In the genomic region with DNA sequence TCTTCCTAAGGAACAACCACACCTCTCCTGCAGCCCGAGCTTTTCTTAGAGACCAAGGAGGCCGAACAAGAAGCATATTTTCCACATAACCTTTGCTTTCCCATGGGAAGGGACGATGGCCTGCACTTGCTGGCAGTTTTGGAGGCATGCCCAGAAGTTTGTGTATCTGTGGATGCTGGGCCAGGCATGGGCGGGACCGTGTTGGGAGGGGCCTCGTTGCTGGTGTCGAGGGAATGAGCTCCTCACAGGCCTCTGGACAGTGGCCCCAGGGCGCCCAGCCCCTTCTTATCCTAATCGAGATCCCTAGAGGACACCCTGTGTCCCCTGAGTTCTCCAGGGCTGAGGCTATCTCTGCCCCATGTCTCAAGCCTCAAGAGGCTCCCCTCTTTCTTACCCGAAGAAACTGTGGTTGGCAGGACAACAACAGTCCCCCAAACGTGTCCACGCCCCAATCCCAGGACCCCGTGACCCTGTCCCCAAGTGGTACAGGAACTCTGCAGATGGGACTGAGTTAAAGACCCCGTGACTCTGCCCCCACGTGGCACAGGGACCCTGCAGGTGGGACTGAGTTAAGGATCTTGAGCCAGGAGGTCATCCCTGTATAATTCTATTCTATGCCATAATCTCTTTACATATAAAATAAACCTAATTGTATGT, we compare ENCODE assay signal across 11 cellular contexts.
DNase-seq lines count a peak whose midpoint lies in the region; ATAC-seq, FAIRE-seq and TF ChIP-seq lines count a peak whose summit lies in the region.
"Had no signal": no experiment of that assay in that cellular context is flagged by ENCODE, and none has a peak within 500 bp of the region (broad histone marks: within the 10 kb centered on the region; RNA-seq: fewer than 3 reads in every experiment).

No MANE protein-coding gene starts in this region.

- no peak for TF ChIP-seq EP300 in gastroesophageal sphincter (IDR thresholded peaks at IDR 0.05)
- TF ChIP-seq EP300 in stomach (IDR thresholded peaks at IDR 0.05), result no peak

- H2BK120ac ChIP-seq in neuronal stem cell (ENCODE audit: low read depth, low read length), result no peak overlapping the region

- H3K18ac ChIP-seq in neuronal stem cell (ENCODE audit: low read length), result no peak overlapping the region

- no peak overlapping the region for H3K14ac ChIP-seq in neuronal stem cell (ENCODE audit: low read length)

- H2AK5ac ChIP-seq in neuronal stem cell (ENCODE audit: low read depth, low read length), result no peak overlapping the region

- H3K27ac ChIP-seq in gastroesophageal sphincter (peak overlapping the region in 3 of 4 donors; percentile 66 to 70 (median 68)), stomach (peak overlapping the region in 1 of 5 donors; percentile 24), neuronal stem cell (replicated peaks; ENCODE audit: low read length) (no peak overlapping the region)

- no peak overlapping the region for H2AFZ ChIP-seq in neuronal stem cell (ENCODE audit: low read length)

- no peak for FAIRE-seq in frontal cortex (lab: Jason Lieb, UNC)

- no peak overlapping the region for H3K23ac ChIP-seq in neuronal stem cell (ENCODE audit: low read depth, low read length, poor library complexity)

- H3K36me3 ChIP-seq in gastroesophageal sphincter, result no peaks in the 10 kb centered on the region
- H3K36me3 ChIP-seq in stomach, result no peaks in the 10 kb centered on the region
- no peaks in the 10 kb centered on the region for H3K36me3 ChIP-seq in neuronal stem cell (replicated peaks in 1 of 2; ENCODE audit: control insufficient read depth in 2 of 2, insufficient read depth in 2 of 2, low read length in 2 of 2)

- 0 to 59% methylated on average over 1 to 6 of the region's 15 CpGs for WGBS in gastroesophageal sphincter (ENCODE audit: low coverage in 1 of 2), 2 donors
- WGBS in stomach, 5 donors, result 37 to 48% (median 41%) methylated on average over 15 of the region's 15 CpGs
- no CpG with 5 or more reads among the region's 15 CpGs for WGBS in neuronal stem cell (ENCODE audit: extremely low coverage in 2 of 2, insufficient read length in 2 of 2, insufficient replicate concordance in 1 of 2), 2 donors

- TF ChIP-seq CTCF in gastroesophageal sphincter (IDR thresholded peaks at IDR 0.05) (no peak), stomach (IDR thresholded peaks at IDR 0.05) (no peak)

- H4K8ac ChIP-seq in neuronal stem cell (ENCODE audit: low read depth, low read length), result no peak overlapping the region

- ATAC-seq in gastroesophageal sphincter, result peak; percentile 70

- no peaks in the 10 kb centered on the region for H3K79me1 ChIP-seq in neuronal stem cell (ENCODE audit: low read depth, low read length)

- H3K4me1 ChIP-seq in gastroesophageal sphincter (peaks cover 0 to 35% (median 6%) of the 10 kb centered on the region in 3 donors), stomach (peaks cover 16 to 27% (median 21%) of the 10 kb centered on the region in 4 donors), neuronal stem cell (ENCODE audit: control insufficient read depth in 2 of 2, insufficient read depth in 1 of 2, low read depth in 1 of 2, low read length in 2 of 2) (peaks cover 2 to 9% of the 10 kb centered on the region in 2 donors)

- H3K27me3 ChIP-seq in gastroesophageal sphincter (peaks cover under 1% of the 10 kb centered on the region), stomach (peaks cover 0 to 17% (median 3%) of the 10 kb centered on the region in 3 donors), neuronal stem cell (ENCODE audit: control insufficient read depth in 3 of 3, insufficient read depth in 3 of 3, low read depth in 1 of 3, low read length in 3 of 3) (peaks cover 14 to 20% (median 18%) of the 10 kb centered on the region in 3 experiments)

- intact Hi-C loops in stomach (cut with DNase I; ENCODE audit: low total_unique reads), result no loop called here

- TF ChIP-seq POLR2A in gastroesophageal sphincter (IDR thresholded peaks at IDR 0.05) (no peak), stomach (IDR thresholded peaks at IDR 0.05) (no peak)

- H3K9ac ChIP-seq in neuronal stem cell (ENCODE audit: low read depth, low read length, poor library complexity), result no peak overlapping the region

- no peak overlapping the region for H2BK12ac ChIP-seq in neuronal stem cell (ENCODE audit: low read length)

- H3K9me3 ChIP-seq in gastroesophageal sphincter (peaks cover 0 to 15% (median 0%) of the 10 kb centered on the region in 3 donors), stomach (peaks cover 0 to 13% (median 11%) of the 10 kb centered on the region in 4 donors), neuronal stem cell (replicated peaks in 1 of 2; ENCODE audit: control insufficient read depth in 2 of 2, insufficient read depth in 1 of 2, low read depth in 1 of 2, low read length in 2 of 2) (peaks cover 0 to 4% of the 10 kb centered on the region in 2 donors)

- H2BK5ac ChIP-seq in neuronal stem cell (ENCODE audit: low read length), result no peak overlapping the region

- H2BK15ac ChIP-seq in neuronal stem cell (ENCODE audit: low read length), result no peak overlapping the region

- no peak overlapping the region for H3K4ac ChIP-seq in neuronal stem cell (ENCODE audit: low read length)

- no peak overlapping the region for H3K4me2 ChIP-seq in neuronal stem cell (ENCODE audit: insufficient read depth, low read length, poor library complexity, severe bottlenecking)

- no peak overlapping the region for H4K91ac ChIP-seq in neuronal stem cell (ENCODE audit: low read depth, low read length, poor library complexity)

- DNase-seq in NCI-H2029 (lab: John Stamatoyannopoulos, UW) (peak; percentile 30), NCI-H2029 treated with DMSO at 0.1 percent for 48 hours (lab: John Stamatoyannopoulos, UW) (no peak), NCI-H446 treated with DMSO at 0.1 percent for 48 hours (lab: John Stamatoyannopoulos, UW) (peak; percentile 4), stomach (peak; percentile 89), neuronal stem cell (ENCODE audit: low spot score) (no peak), NCI-H1436 treated with DMSO at 0.1 percent for 48 hours (lab: John Stamatoyannopoulos, UW) (no peak), frontal cortex (ENCODE audit: low spot score in 2 of 2) (no peak)
- DNase-seq: activated CD4-positive, CD25-positive, alpha-beta regulatory T cell; activated T-cell treated with anti-CD3 and anti-CD28 coated beads, Interleukin-2, amount 50 U/mL, for 48 hours; NCI-H82 had no signal

- H3K4me3 ChIP-seq in gastroesophageal sphincter (no peak overlapping the region), stomach (no peak overlapping the region), neuronal stem cell (ENCODE audit: low read length in 2 of 2) (no peak overlapping the region)

Comparison
In these comparisons a context has a peak if more than half of its experiments do, and no peak if none do; other contexts are left out.
1. DNase-seq: peak in NCI-H2029 (single experiment), NCI-H446 treated with DMSO at 0.1 percent for 48 hours (single experiment) and stomach (single experiment); none in NCI-H2029 treated with DMSO at 0.1 percent for 48 hours (single experiment), neuronal stem cell (single experiment), NCI-H1436 treated with DMSO at 0.1 percent for 48 hours (single experiment) and frontal cortex (0 of 2).